Comparison of ENCODE assay signal across 1 cellular context in the genomic region with DNA sequence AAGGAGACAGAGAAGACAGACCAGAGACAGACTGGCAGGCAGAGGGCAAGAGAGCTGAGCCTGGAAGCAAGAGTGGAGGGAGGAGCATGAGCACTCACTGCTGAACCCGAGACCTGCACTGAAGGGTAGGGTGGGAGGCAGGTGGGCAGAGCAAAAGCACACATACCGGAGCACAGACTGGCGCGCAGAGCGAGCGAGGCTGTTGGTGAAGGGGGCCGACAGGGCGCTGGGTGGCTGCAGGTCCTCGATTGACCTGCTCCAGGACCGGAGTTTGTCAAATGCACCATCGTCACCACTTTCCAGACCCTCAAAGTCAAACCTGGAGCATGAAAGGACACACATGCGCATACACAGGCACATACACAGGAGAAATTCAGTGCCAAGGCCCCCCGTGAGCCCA.
TF ChIP-seq lines count a peak whose summit lies in the region.

No MANE protein-coding gene starts in this region.

TF ChIP-seq in H1, 55 proteins besides CTCF, POLR2A, EP300 and RAD21:
- TF ChIP-seq HDAC6 (IDR thresholded peaks at IDR 0.05; ENCODE audit: low read depth, low read length) (no peak), ASH2L (IDR thresholded peaks at IDR 0.05; ENCODE audit: low read length) (no peak), SRF (IDR thresholded peaks at IDR 0.05; ENCODE audit: low read depth, low read length) (no peak), CHD1 (IDR thresholded peaks at IDR 0.05; ENCODE audit: low read depth, low read length) (no peak), SIRT6 (IDR thresholded peaks at IDR 0.05; ENCODE audit: low read length) (no peak), E2F6 (IDR thresholded peaks at IDR 0.05) (no peak), CBX5 (IDR thresholded peaks at IDR 0.05; ENCODE audit: low read depth, low read length) (no peak), KDM5A (IDR thresholded peaks at IDR 0.05; ENCODE audit: low read length) (no peak), GTF2F1 (IDR thresholded peaks at IDR 0.05; ENCODE audit: borderline replicate concordance, low read depth, low read length) (no peak)
